13 cellular contexts compared by ENCODE assay signal in the genomic region with DNA sequence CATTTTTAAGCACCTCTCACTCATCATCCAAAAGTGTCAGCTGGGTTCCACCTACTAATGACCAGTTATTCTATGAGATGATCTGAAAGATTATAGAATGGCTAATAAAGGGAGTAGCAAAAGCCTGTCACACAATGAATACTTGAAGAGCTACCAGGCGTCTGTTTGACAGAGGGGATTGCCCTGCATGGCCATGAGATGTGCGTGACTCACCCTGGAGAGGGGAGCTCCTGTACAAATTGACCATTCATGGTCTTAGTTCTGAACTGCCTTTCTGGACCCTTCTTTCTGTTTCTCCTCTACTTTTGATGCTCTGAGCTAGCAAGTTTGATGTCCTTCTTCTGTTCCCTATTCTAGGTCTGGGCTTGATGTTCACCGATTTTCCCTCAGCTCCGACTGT.
DNase-seq lines count a peak whose midpoint lies in the region; ATAC-seq and TF ChIP-seq lines count a peak whose summit lies in the region.
"Had no signal": no experiment of that assay in that cellular context is flagged by ENCODE, and none has a peak within 500 bp of the region (broad histone marks: within the 10 kb centered on the region; RNA-seq: fewer than 3 reads in every experiment).

No MANE protein-coding gene starts in this region.

- DNase-seq in AG10803 (ENCODE audit: low read depth): peak; percentile 29
- DNase-seq in choroid plexus epithelial cell (ENCODE audit: low read depth): peak; percentile 66
- no peak for DNase-seq in occipital lobe (lab: John Stamatoyannopoulos, UW)
- no peak for DNase-seq in NCI-H1105 (lab: John Stamatoyannopoulos, UW)
- DNase-seq: activated B cell treated with CpG ODN at 0.5 μM for 24 hours; activated naive CD4-positive, alpha-beta T cell; MV-4-11; Peyer's patch; psoas muscle had no signal

- no peak for TF ChIP-seq CTCF in AG10803 (conservative IDR thresholded peaks at IDR 0.05; ENCODE audit: low read length)
- TF ChIP-seq CTCF in choroid plexus epithelial cell (conservative IDR thresholded peaks at IDR 0.05; ENCODE audit: low read depth, low read length): no peak

- peak; percentile 59 for ATAC-seq in GM19023 (IDR thresholded peaks at IDR 0.05; ENCODE audit: unreplicated experiment)
- peak; percentile 58 for ATAC-seq in HG03280 (IDR thresholded peaks at IDR 0.05; ENCODE audit: unreplicated experiment)
- no peak for ATAC-seq in HG03097 (IDR thresholded peaks at IDR 0.05; ENCODE audit: low FRiP score, unreplicated experiment)
- no peak for ATAC-seq in GM18861 (IDR thresholded peaks at IDR 0.05; ENCODE audit: unreplicated experiment)
- ATAC-seq: psoas muscle had no signal

- H3K4me3 ChIP-seq in AG10803 (ENCODE audit: low read length) (no peak overlapping the region), choroid plexus epithelial cell (ENCODE audit: low read depth, low read length) (no peak overlapping the region)
- H3K4me3 ChIP-seq: Peyer's patch, psoas muscle had no signal

Comparison
In these comparisons a context has a peak if more than half of its experiments do, and no peak if none do; other contexts are left out.
1. DNase-seq: peak in AG10803 (single experiment) and choroid plexus epithelial cell (single experiment); none in occipital lobe (single experiment) and NCI-H1105 (single experiment).
2. ATAC-seq: peak in GM19023 (single experiment) and HG03280 (single experiment); none in HG03097 (single experiment) and GM18861 (single experiment).